ENCODE assay signal across 7 cellular contexts in genomic region chr7:7157887-7158271, GRCh38. TPM values are rescaled to one million over a fixed set of nuclear protein-coding genes. Genes with fewer than 3 reads are reported as not detected.
DNase-seq lines count a peak whose midpoint lies in the region; ATAC-seq and TF ChIP-seq lines count a peak whose summit lies in the region.

No MANE protein-coding gene starts in this region.

- intact Hi-C loops in colonic mucosa (cut with DNase I) = no loop called here
- intact Hi-C loops in Right ventricle myocardium superior (cut with DNase I) = no loop called here

- peaks cover 6 to 8% (median 6%) of the 10 kb centered on the region in 3 donors for H3K9me3 Mint-ChIP-seq in IgD-negative memory B cell
- no peaks in the 10 kb centered on the region for H3K9me3 Mint-ChIP-seq in osteocyte (ENCODE audit: unreplicated experiment)

- H3K36me3 Mint-ChIP-seq in IgD-negative memory B cell (peaks cover 8% of the 10 kb centered on the region), osteocyte (ENCODE audit: unreplicated experiment) (peaks cover 1% of the 10 kb centered on the region)

- H3K4me3 Mint-ChIP-seq in IgD-negative memory B cell = peak overlapping the region; percentile 83 to 95 (median 94)
- H3K4me3 Mint-ChIP-seq in osteocyte (ENCODE audit: unreplicated experiment) = peak overlapping the region; percentile 62

- H3K27ac ChIP-seq in brain microvascular endothelial cell = peak overlapping the region; percentile 71
- no peak overlapping the region for H3K27ac ChIP-seq in colonic mucosa

- H3K4me1 Mint-ChIP-seq in IgD-negative memory B cell (peaks cover 34 to 44% (median 34%) of the 10 kb centered on the region in 3 donors), osteocyte (ENCODE audit: unreplicated experiment) (peaks cover 24% of the 10 kb centered on the region)

- peak overlapping the region; percentile 43 for H3K4me3 ChIP-seq in GM06990 (replicated peaks; ENCODE audit: low read depth, low read length)
- H3K4me3 ChIP-seq in brain microvascular endothelial cell (ENCODE audit: low read depth, low read length) = no peak overlapping the region
- no peak overlapping the region for H3K4me3 ChIP-seq in colonic mucosa

- TF ChIP-seq CTCF in GM06990 (IDR thresholded peaks at IDR 0.05; ENCODE audit: insufficient read depth, low read length, poor library complexity, severe bottlenecking) (no peak), brain microvascular endothelial cell (IDR thresholded peaks at IDR 0.05; ENCODE audit: low read depth, low read length, missing control alignments) (no peak), osteocyte (IDR thresholded peaks at IDR 0.05) (no peak), colonic mucosa (IDR thresholded peaks at IDR 0.05) (no peak)

- H3K36me3 ChIP-seq in GM06990 (ENCODE audit: control insufficient read depth, insufficient read depth, low read length) = no peaks in the 10 kb centered on the region
- no peaks in the 10 kb centered on the region for H3K36me3 ChIP-seq in brain microvascular endothelial cell (replicated peaks)
- H3K36me3 ChIP-seq in colonic mucosa = no peaks in the 10 kb centered on the region

- no peak overlapping the region for H3K9ac ChIP-seq in colonic mucosa (ENCODE audit: low read depth in 2 of 2, low read length in 2 of 2)

- in situ Hi-C loops in brain microvascular endothelial cell (cut with HindIII; ENCODE audit: low pct_ligation_motif_present, low sequenced_read_pairs) = no loop called here

- ATAC-seq in Right ventricle myocardium superior (ENCODE audit: poor library complexity) = no peak

- no peaks in the 10 kb centered on the region for H3K27me3 Mint-ChIP-seq in IgD-negative memory B cell
- H3K27me3 Mint-ChIP-seq in osteocyte (ENCODE audit: unreplicated experiment) = no peaks in the 10 kb centered on the region

- H3K27me3 ChIP-seq in GM06990 (replicated peaks; ENCODE audit: control insufficient read depth, insufficient read depth, low read length) (no peaks in the 10 kb centered on the region), brain microvascular endothelial cell (replicated peaks) (no peaks in the 10 kb centered on the region), colonic mucosa (no peaks in the 10 kb centered on the region)

- H3K27ac Mint-ChIP-seq in IgD-negative memory B cell (peak overlapping the region; percentile 23 to 96 (median 71)), osteocyte (ENCODE audit: unreplicated experiment) (peak overlapping the region; percentile 82)

- no peaks in the 10 kb centered on the region for H3K9me3 ChIP-seq in colonic mucosa

- H3K4me1 ChIP-seq in colonic mucosa = no peaks in the 10 kb centered on the region

- DNase-seq in GM06990 (ENCODE audit: extremely low read depth, insufficient read length) (no peak), brain microvascular endothelial cell (peak; percentile 39), osteocyte (ENCODE audit: extremely low spot score, unreplicated experiment) (no peak), colonic mucosa (no peak), GOT3 (lab: John Stamatoyannopoulos, UW) (no peak), Right ventricle myocardium superior (no peak)

RNA-seq across cellular contexts. Expression of gene C1GALT1, which starts 24.5 kb away (rescaled TPM):
- polyA plus RNA-seq in IgD-negative memory B cell = 69.5 TPM
- 26.2 and 30.9 TPM in 2 replicates for total RNA-seq in osteocyte
- total RNA-seq in colonic mucosa = 10 to 100 TPM; 33.9 to 39.4 TPM
- 14.1 TPM for total RNA-seq in Right ventricle myocardium superior
